In the genomic region with DNA sequence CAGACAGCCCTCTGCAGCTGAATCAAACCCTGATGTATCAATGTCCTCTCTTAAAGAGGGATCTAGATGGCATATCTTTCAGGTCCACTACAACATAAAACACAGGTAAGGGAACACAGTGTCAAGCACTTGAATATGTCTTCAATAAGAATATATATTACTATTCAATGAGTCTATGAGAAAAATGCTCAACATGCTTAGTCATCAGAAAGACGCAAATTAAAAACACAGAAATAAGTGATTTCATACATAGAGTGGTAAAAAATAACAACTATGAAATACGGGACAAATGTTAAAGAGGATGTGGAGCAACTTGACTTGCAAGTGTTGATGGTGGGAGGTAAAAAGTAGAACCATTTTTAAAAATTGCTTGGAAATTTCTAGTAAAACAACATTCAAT, we compare ENCODE assay signal across 36 cellular contexts.
DNase-seq lines count a peak whose midpoint lies in the region; ATAC-seq, FAIRE-seq and TF ChIP-seq lines count a peak whose summit lies in the region.
"Had no signal": no experiment of that assay in that cellular context is flagged by ENCODE, and none has a peak within 500 bp of the region (broad histone marks: within the 10 kb centered on the region; RNA-seq: fewer than 3 reads in every experiment).

No MANE protein-coding gene starts in this region.

- no peaks in the 10 kb centered on the region for H4K20me1 ChIP-seq in HepG2 (ENCODE audit: insufficient read depth, low read length)
- no peaks in the 10 kb centered on the region for H4K20me1 ChIP-seq in IMR-90 (ENCODE audit: insufficient read depth, low read length)
- no peaks in the 10 kb centered on the region for H4K20me1 ChIP-seq in K562 (replicated peaks; ENCODE audit: control insufficient read depth, insufficient read depth, low read length)
- H4K20me1 ChIP-seq: BLaER1; BLaER1 treated with 17β-estradiol and CSF1 and Interleukin-3, amounts not matched to agents 10 nM and 100 nM had no signal

- H3K79me2 ChIP-seq in HepG2 (ENCODE audit: insufficient read depth, low read length) (no peaks in the 10 kb centered on the region), K562 (ENCODE audit: control insufficient read depth, insufficient read depth, low read length) (no peaks in the 10 kb centered on the region)

- WGBS in HepG2 (ENCODE audit: low lambda C conversion rate): 2% methylated on average over 2 of the region's 2 CpGs
- WGBS in right lobe of liver (ENCODE audit: insufficient coverage, low coverage, low lambda C conversion rate, missing lambda C conversion rate): 35% methylated on average over 2 of the region's 2 CpGs
- WGBS in A549 (ENCODE audit: missing lambda C conversion rate): 25% methylated on average over 2 of the region's 2 CpGs
- no CpG with 5 or more reads among the region's 2 CpGs for WGBS in IMR-90 (ENCODE audit: extremely low coverage in 2 of 2, insufficient read length in 1 of 2), 2 experiments
- WGBS in K562 (ENCODE audit: insufficient coverage, low coverage, missing lambda C conversion rate): 3% methylated on average over 2 of the region's 2 CpGs

- dilution Hi-C loops in IMR-90 (cut with HindIII; ENCODE audit: low sequenced_read_pairs, unreplicated experiment): no loop called here

- no peak overlapping the region for H3K27ac Mint-ChIP-seq in activated CD4-positive, alpha-beta T cell treated with anti-CD3 and anti-CD28 coated beads, Interleukin-2, amount 10 ng/mL, durations not matched to agents 24 days and 14 days
- H3K27ac Mint-ChIP-seq: B cell; CD14-positive monocyte; CD4-positive, alpha-beta memory T cell; CD4-positive, alpha-beta T cell; CD4-positive, CD25-positive, alpha-beta regulatory T cell; CD8-positive, alpha-beta memory T cell; CD8-positive, alpha-beta T cell had no signal

- no TSS peak for BruUV-seq in HepG2 (replicated peaks; lab: Mats Ljungman, UMichigan)
- no TSS peak for BruUV-seq in IMR-90 (replicated peaks; lab: Mats Ljungman, UMichigan)
- no TSS peak for BruUV-seq in K562 (replicated peaks; lab: Mats Ljungman, UMichigan)

- no peak for ATAC-seq in HepG2
- no peak for ATAC-seq in right lobe of liver
- no peak for ATAC-seq in A549
- ATAC-seq in IMR-90 (ENCODE audit: low read depth): no peak
- ATAC-seq in K562: no peak
- ATAC-seq: CD8-positive, alpha-beta T cell had no signal

- H3K4me1 ChIP-seq in HepG2 (ENCODE audit: insufficient read depth, low read length) (no peaks in the 10 kb centered on the region), right lobe of liver (no peaks in the 10 kb centered on the region), A549 (no peaks in the 10 kb centered on the region), IMR-90 (ENCODE audit: control insufficient read depth, insufficient read depth, low read length) (no peaks in the 10 kb centered on the region), K562 (replicated peaks in 1 of 2; ENCODE audit: control insufficient read depth in 2 of 2, insufficient read depth in 2 of 2, low read length in 2 of 2) (no peaks in the 10 kb centered on the region)
- H3K4me1 ChIP-seq: BE2C; BLaER1; BLaER1 treated with 17β-estradiol and CSF1 and Interleukin-3, amounts not matched to agents 10 nM and 100 nM; Caco-2 had no signal

- H2BK5ac ChIP-seq in IMR-90 (ENCODE audit: low read depth, low read length, poor library complexity, severe bottlenecking): no peak overlapping the region

- H3K9me3 ChIP-seq in HepG2 (ENCODE audit: low read length): peaks cover 91% of the 10 kb centered on the region
- no peaks in the 10 kb centered on the region for H3K9me3 ChIP-seq in right lobe of liver
- no peaks in the 10 kb centered on the region for H3K9me3 ChIP-seq in A549
- H3K9me3 ChIP-seq in IMR-90 (ENCODE audit: control insufficient read depth, insufficient read depth, low read length): peaks cover 6% of the 10 kb centered on the region; the same call in 1 of the 2 replicates
- no peaks in the 10 kb centered on the region for H3K9me3 ChIP-seq in K562 (replicated peaks; ENCODE audit: control insufficient read depth, insufficient read depth, low read depth, low read length)
- H3K9me3 ChIP-seq: BE2C; BLaER1; BLaER1 treated with 17β-estradiol and CSF1 and Interleukin-3, amounts not matched to agents 10 nM and 100 nM; Caco-2 had no signal

- in situ Hi-C loops in HepG2 (cut with HindIII; ENCODE audit: extremely low pct_ligation_motif_present, low pct_unique_long_range_greater_than_20kb): no loop called here
- in situ Hi-C loops in IMR-90 (cut with MboI; ENCODE audit: low sequenced_read_pairs): no loop called here
- in situ Hi-C loops in K562 (cut with MboI): no loop called here

- H3K4ac ChIP-seq in IMR-90 (ENCODE audit: low read depth, low read length): no peak overlapping the region

- H2AK9ac ChIP-seq in IMR-90 (replicated peaks; ENCODE audit: low read depth, low read length, poor library complexity): no peak overlapping the region

- H2BK20ac ChIP-seq in IMR-90 (ENCODE audit: low read depth, low read length): no peak overlapping the region

- H3K27me3 ChIP-seq in HepG2 (ENCODE audit: control insufficient read depth in 1 of 2, insufficient read depth in 2 of 2, low read length in 2 of 2): no peaks in the 10 kb centered on the region
- no peaks in the 10 kb centered on the region for H3K27me3 ChIP-seq in right lobe of liver
- H3K27me3 ChIP-seq in IMR-90 (ENCODE audit: control insufficient read depth, insufficient read depth, low read length): no peaks in the 10 kb centered on the region
- no peaks in the 10 kb centered on the region for H3K27me3 ChIP-seq in K562 (ENCODE audit: control insufficient read depth in 2 of 2, insufficient read depth in 2 of 2, low read length in 2 of 2)
- H3K27me3 ChIP-seq: BE2C; BLaER1; BLaER1 treated with 17β-estradiol and CSF1 and Interleukin-3, amounts not matched to agents 10 nM and 100 nM had no signal

- POLR2A ChIA-PET in HepG2 (lab: Yijun Ruan, JAX) (no interaction called here), A549 (lab: Yijun Ruan, JAX) (no interaction called here), IMR-90 (lab: Charles Lee; ENCODE audit: unreplicated experiment) (no interaction called here), K562 (lab: Yijun Ruan, JAX) (no interaction called here)

- no peak overlapping the region for H3K56ac ChIP-seq in IMR-90 (ENCODE audit: extremely low read depth, insufficient read depth, low read length)

- no peaks in the 10 kb centered on the region for H3K79me1 ChIP-seq in IMR-90 (ENCODE audit: low read depth in 1 of 2, low read length in 2 of 2)

- TF ChIP-seq EP300 in HepG2 (IDR thresholded peaks at IDR 0.05; ENCODE audit: low read depth in 2 of 2, low read length in 2 of 2) (no peak), HepG2 (CRISPR knock-in tag; IDR thresholded peaks at IDR 0.05; ENCODE audit: borderline replicate concordance) (no peak), A549 (IDR thresholded peaks at IDR 0.05) (no peak), K562 (IDR thresholded peaks at IDR 0.05; ENCODE audit: low read length) (no peak)

- H3K36me3 ChIP-seq in HepG2 (replicated peaks in 1 of 2; ENCODE audit: control insufficient read depth in 1 of 2, insufficient read depth in 2 of 2, low read length in 2 of 2) (no peaks in the 10 kb centered on the region), right lobe of liver (no peaks in the 10 kb centered on the region), IMR-90 (ENCODE audit: control insufficient read depth, insufficient read depth, low read length) (no peaks in the 10 kb centered on the region), K562 (ENCODE audit: control insufficient read depth, insufficient read depth, low read length) (no peaks in the 10 kb centered on the region)
- H3K36me3 ChIP-seq: BE2C; BLaER1; BLaER1 treated with 17β-estradiol and CSF1 and Interleukin-3, amounts not matched to agents 10 nM and 100 nM had no signal

- no peak overlapping the region for H3K23ac ChIP-seq in IMR-90 (ENCODE audit: low read depth, low read length)

- H3K27ac ChIP-seq in HepG2 (ENCODE audit: extremely low read length, insufficient read depth, low read length): no peak overlapping the region
- H3K27ac ChIP-seq in right lobe of liver: no peak overlapping the region
- H3K27ac ChIP-seq in A549: no peak overlapping the region
- H3K27ac ChIP-seq in IMR-90 (ENCODE audit: insufficient read depth, low read length): no peak overlapping the region
- H3K27ac ChIP-seq in K562 (ENCODE audit: extremely low read depth, low read depth, low read length): no peak overlapping the region
- H3K27ac ChIP-seq: 22Rv1; BLaER1; BLaER1 treated with 17β-estradiol and CSF1 and Interleukin-3, amounts not matched to agents 10 nM and 100 nM; C4-2B had no signal

- no peak overlapping the region for H2BK15ac ChIP-seq in IMR-90 (ENCODE audit: low read depth, low read length)

- intact Hi-C loops in HepG2 (cut with micrococcal nuclease; ENCODE audit: unreplicated experiment) (no loop called here), right lobe of liver (cut with DNase I) (no loop called here), IMR-90 (cut with micrococcal nuclease) (no loop called here), K562 (cut with micrococcal nuclease) (no loop called here)
- intact Hi-C loops in activated CD4-positive, alpha-beta T cell treated with anti-CD3 and anti-CD28 coated beads, Interleukin-2, amount 10 ng/mL, durations not matched to agents 24 days and 14 days (cut with micrococcal nuclease): no loop called here

- CTCF ChIA-PET in HepG2 (lab: Yijun Ruan, JAX; ENCODE audit: low intra/inter-chr PET ratio, low total read pairs) (no interaction called here), A549 (lab: Yijun Ruan, JAX) (no interaction called here), IMR-90 (lab: Yijun Ruan, JAX) (no interaction called here), K562 (lab: Yijun Ruan, JAX; ENCODE audit: low intra/inter-chr PET ratio) (no interaction called here)

- no peak for TF ChIP-seq CTCF in HepG2 (CRISPR knock-in tag; IDR thresholded peaks at IDR 0.05)
- no peak for TF ChIP-seq CTCF in right lobe of liver (IDR thresholded peaks at IDR 0.05)
- TF ChIP-seq CTCF in A549 (IDR thresholded peaks at IDR 0.05): no peak
- TF ChIP-seq CTCF in IMR-90 (conservative IDR thresholded peaks at IDR 0.05; ENCODE audit: low read depth, low read length): no peak
- no peak for TF ChIP-seq CTCF in K562 (IDR thresholded peaks at IDR 0.05 in 2 of 3, conservative IDR thresholded peaks at IDR 0.05 in 1 of 3; ENCODE audit: insufficient read depth in 2 of 3, low read depth in 1 of 3, low read length in 3 of 3)

- TF ChIP-seq RAD21 in HepG2 (CRISPR knock-in tag; IDR thresholded peaks at IDR 0.05) (no peak), A549 (conservative IDR thresholded peaks at IDR 0.05 in 1 of 2, IDR thresholded peaks at IDR 0.05 in 1 of 2) (no peak), IMR-90 (IDR thresholded peaks at IDR 0.05; ENCODE audit: low read length) (no peak), K562 (CRISPR knock-in tag; conservative IDR thresholded peaks at IDR 0.05 in 1 of 2, IDR thresholded peaks at IDR 0.05 in 1 of 2) (no peak)

- H2AFZ ChIP-seq in HepG2 (ENCODE audit: low read length): no peak overlapping the region
- H2AFZ ChIP-seq in IMR-90 (replicated peaks; ENCODE audit: low read length, poor library complexity): no peak overlapping the region
- no peak overlapping the region for H2AFZ ChIP-seq in K562 (ENCODE audit: low read depth, low read length)

- no peak overlapping the region for H2AK5ac ChIP-seq in IMR-90 (ENCODE audit: low read depth, low read length)

- DNase-seq in HepG2 (ENCODE audit: low spot score) (no peak), right lobe of liver (no peak), A549 (ENCODE audit: low read depth in 1 of 2, low spot score in 1 of 2) (no peak), IMR-90 (no peak), K562 (ENCODE audit: extremely low read depth in 1 of 4, low spot score in 3 of 4) (no peak), NCI-H1436 treated with DMSO at 0.1 percent for 48 hours (lab: John Stamatoyannopoulos, UW) (no peak), GDM1 (lab: John Stamatoyannopoulos, UW) (no peak)
- DNase-seq in activated CD4-positive, alpha-beta T cell treated with anti-CD3 and anti-CD28 coated beads, Interleukin-2, amount 10 ng/mL, durations not matched to agents 24 days and 14 days: no peak
- DNase-seq: 8988T; ACHN; AML-193; BE2C; C1 segment of cervical spinal cord; Caco-2; Calu3; CD4-positive, alpha-beta memory T cell; CD4-positive, alpha-beta T cell; CD4-positive, CD25-positive, alpha-beta regulatory T cell; CD8-positive, alpha-beta memory T cell; CD8-positive, alpha-beta T cell; COR-L47; DMS 273 treated with DMSO at 0.1 percent for 48 hours; DMS153; DMS53; DMS79; DMS79 treated with DMSO at 0.1 percent for 48 hours; DND-41; EL had no signal

- no peak overlapping the region for H3K18ac ChIP-seq in IMR-90 (ENCODE audit: low read depth, low read length)

- H3K4me2 ChIP-seq in HepG2 (ENCODE audit: low read depth, low read length) (no peak overlapping the region), A549 (no peak overlapping the region), IMR-90 (ENCODE audit: low read depth, low read length) (no peak overlapping the region), K562 (ENCODE audit: insufficient read depth, low read length) (no peak overlapping the region)
- H3K4me2 ChIP-seq: BLaER1; BLaER1 treated with 17β-estradiol and CSF1 and Interleukin-3, amounts not matched to agents 10 nM and 100 nM had no signal

- no peak for TF ChIP-seq POLR2A in HepG2 (IDR thresholded peaks at IDR 0.05; ENCODE audit: insufficient read depth in 1 of 2, low read depth in 2 of 2, low read length in 2 of 2)
- TF ChIP-seq POLR2A in right lobe of liver (IDR thresholded peaks at IDR 0.05): no peak
- no peak for TF ChIP-seq POLR2A in A549 (IDR thresholded peaks at IDR 0.05; ENCODE audit: low read length)
- TF ChIP-seq POLR2A in IMR-90 (IDR thresholded peaks at IDR 0.05; ENCODE audit: low read depth, low read length): no peak
- no peak for TF ChIP-seq POLR2A in K562 (conservative IDR thresholded peaks at IDR 0.05)

- no peaks in the 10 kb centered on the region for H3K9me3 Mint-ChIP-seq in activated CD4-positive, alpha-beta T cell treated with anti-CD3 and anti-CD28 coated beads, Interleukin-2, amount 10 ng/mL, durations not matched to agents 24 days and 14 days

- no peaks in the 10 kb centered on the region for H3K36me3 Mint-ChIP-seq in activated CD4-positive, alpha-beta T cell treated with anti-CD3 and anti-CD28 coated beads, Interleukin-2, amount 10 ng/mL, durations not matched to agents 24 days and 14 days (ENCODE audit: low read depth)
- H3K36me3 Mint-ChIP-seq: CD14-positive monocyte; CD4-positive, alpha-beta memory T cell; CD4-positive, CD25-positive, alpha-beta regulatory T cell; CD8-positive, alpha-beta memory T cell; CD8-positive, alpha-beta T cell had no signal

- no peak overlapping the region for H3K4me3 Mint-ChIP-seq in activated CD4-positive, alpha-beta T cell treated with anti-CD3 and anti-CD28 coated beads, Interleukin-2, amount 10 ng/mL, durations not matched to agents 24 days and 14 days
- H3K4me3 Mint-ChIP-seq: B cell; CD14-positive monocyte; CD4-positive, alpha-beta memory T cell; CD4-positive, alpha-beta T cell; CD4-positive, CD25-positive, alpha-beta regulatory T cell; CD8-positive, alpha-beta memory T cell; CD8-positive, alpha-beta T cell had no signal

- H4K5ac ChIP-seq in IMR-90 (ENCODE audit: low read depth, low read length): no peak overlapping the region

- no peak overlapping the region for H2BK120ac ChIP-seq in IMR-90 (ENCODE audit: low read depth, low read length)

- no peaks in the 10 kb centered on the region for H3K9me1 ChIP-seq in IMR-90 (ENCODE audit: insufficient read depth, low read length)
- H3K9me1 ChIP-seq in K562 (ENCODE audit: control insufficient read depth, insufficient read depth, low read length): no peaks in the 10 kb centered on the region

- H3K9ac ChIP-seq in HepG2 (ENCODE audit: insufficient read depth, low read depth, low read length): no peak overlapping the region
- no peak overlapping the region for H3K9ac ChIP-seq in IMR-90 (ENCODE audit: low read depth, low read length)
- H3K9ac ChIP-seq in K562 (ENCODE audit: insufficient read depth in 1 of 2, low read depth in 2 of 2, low read length in 2 of 2): no peak overlapping the region
- H3K9ac ChIP-seq: BLaER1; BLaER1 treated with 17β-estradiol and CSF1 and Interleukin-3, amounts not matched to agents 10 nM and 100 nM had no signal

- no peaks in the 10 kb centered on the region for H3K27me3 Mint-ChIP-seq in activated CD4-positive, alpha-beta T cell treated with anti-CD3 and anti-CD28 coated beads, Interleukin-2, amount 10 ng/mL, durations not matched to agents 24 days and 14 days
- H3K27me3 Mint-ChIP-seq: B cell; CD4-positive, alpha-beta memory T cell; CD4-positive, alpha-beta T cell; CD4-positive, CD25-positive, alpha-beta regulatory T cell; CD8-positive, alpha-beta memory T cell had no signal

- no peak overlapping the region for H4K91ac ChIP-seq in IMR-90 (ENCODE audit: insufficient read depth, low read depth, low read length)

- H3K4me3 ChIP-seq in HepG2 (replicated peaks in 1 of 3; ENCODE audit: insufficient read depth in 1 of 3, low read depth in 2 of 3, low read length in 3 of 3): no peak overlapping the region
- H3K4me3 ChIP-seq in right lobe of liver: no peak overlapping the region
- no peak overlapping the region for H3K4me3 ChIP-seq in A549
- no peak overlapping the region for H3K4me3 ChIP-seq in IMR-90 (ENCODE audit: insufficient read depth, low read depth, low read length)
- H3K4me3 ChIP-seq in K562: no peak overlapping the region
- H3K4me3 ChIP-seq: BLaER1; BLaER1 treated with 17β-estradiol and CSF1 and Interleukin-3, amounts not matched to agents 10 nM and 100 nM had no signal

- FAIRE-seq in HepG2 (lab: Jason Lieb, UNC) (no peak), A549 (lab: Jason Lieb, UNC) (no peak), K562 (lab: Jason Lieb, UNC) (no peak)
- FAIRE-seq: A204.1, D721Med had no signal

- no peaks in the 10 kb centered on the region for H3K4me1 Mint-ChIP-seq in activated CD4-positive, alpha-beta T cell treated with anti-CD3 and anti-CD28 coated beads, Interleukin-2, amount 10 ng/mL, durations not matched to agents 24 days and 14 days
- H3K4me1 Mint-ChIP-seq: B cell; CD14-positive monocyte; CD4-positive, alpha-beta memory T cell; CD4-positive, CD25-positive, alpha-beta regulatory T cell; CD8-positive, alpha-beta memory T cell had no signal

- H3K14ac ChIP-seq in IMR-90 (replicated peaks; ENCODE audit: low read depth, low read length): no peak overlapping the region

- no peak overlapping the region for H4K8ac ChIP-seq in IMR-90 (ENCODE audit: low read depth in 2 of 2, low read length in 2 of 2)
